Comparison of ENCODE assay signal across 26 cellular contexts in the genomic region with DNA sequence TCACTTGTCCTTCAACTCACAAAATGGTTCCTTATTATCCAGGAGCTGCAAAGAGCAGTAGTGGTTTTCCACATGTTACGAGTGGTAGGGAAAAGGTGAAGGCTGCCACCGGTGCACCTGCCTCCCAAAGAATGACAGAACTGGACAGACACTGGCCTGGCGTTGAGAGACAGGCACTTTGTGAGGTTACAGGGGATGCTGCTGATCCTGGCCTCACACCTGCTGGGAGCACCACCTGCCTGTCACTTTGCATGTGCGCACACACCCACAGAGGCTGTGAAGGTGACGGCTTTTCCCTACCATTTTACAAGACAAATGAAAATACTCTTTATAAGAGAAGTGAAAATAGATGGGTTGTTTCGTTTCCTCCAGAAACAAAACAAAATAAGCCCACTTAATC.
DNase-seq lines count a peak whose midpoint lies in the region; ATAC-seq and TF ChIP-seq lines count a peak whose summit lies in the region.
"Had no signal": no experiment of that assay in that cellular context is flagged by ENCODE, and none has a peak within 500 bp of the region (broad histone marks: within the 10 kb centered on the region; RNA-seq: fewer than 3 reads in every experiment).

No MANE protein-coding gene starts in this region.

- H2BK20ac ChIP-seq in H9 (ENCODE audit: low read depth, low read length, poor library complexity, severe bottlenecking) = no peak overlapping the region

- no peak overlapping the region for H4K8ac ChIP-seq in H9 (replicated peaks; ENCODE audit: insufficient read length, low read depth, low read length)
- peak overlapping the region; percentile 54 for H4K8ac ChIP-seq in neuronal stem cell (ENCODE audit: low read depth, low read length)

- H3K23ac ChIP-seq in H9 (ENCODE audit: insufficient read length, low read depth, low read length) (no peak overlapping the region), neuronal stem cell (ENCODE audit: low read depth, low read length, poor library complexity) (no peak overlapping the region)

- in situ Hi-C loops in G401 (cut with HindIII; ENCODE audit: low sequenced_read_pairs) = no loop called here

- H3K18ac ChIP-seq in H9 (ENCODE audit: insufficient read length, low read depth, low read length) = no peak overlapping the region
- peak overlapping the region; percentile 69 for H3K18ac ChIP-seq in neuronal stem cell (ENCODE audit: low read length)

- no peak overlapping the region for H2AK5ac ChIP-seq in H9 (ENCODE audit: insufficient read length, low read length)
- no peak overlapping the region for H2AK5ac ChIP-seq in neuronal stem cell (ENCODE audit: low read depth, low read length)

- no peaks in the 10 kb centered on the region for H3K79me2 ChIP-seq in H9 (ENCODE audit: insufficient read depth, low read length)
- H3K79me2 ChIP-seq: hepatocyte had no signal

- H3K9me3 Mint-ChIP-seq in H9 = no peaks in the 10 kb centered on the region
- H3K9me3 Mint-ChIP-seq in activated B cell treated with CpG ODN at 0.5 μM for 24 hours = no peaks in the 10 kb centered on the region
- H3K9me3 Mint-ChIP-seq: activated T-cell treated with anti-CD3 and anti-CD28 coated beads, Interleukin-2, amount 50 U/mL, for 24 hours; stimulated activated effector memory CD8-positive, alpha-beta T cell treated with anti-CD3 and anti-CD28 coated beads, Interleukin-12 subunit alpha, Interleukin-12 subunit beta, amount 100 ng/mL, for 72 hours had no signal

- POLR2A ChIA-PET in activated B cell treated with CpG ODN at 0.5 μM for 24 hours (lab: Charles Lee) = no interaction called here

- ATAC-seq in activated B cell treated with CpG ODN at 0.5 μM for 24 hours (ENCODE audit: low read depth) = peak; percentile 21
- ATAC-seq in stimulated activated naive CD8-positive, alpha-beta T cell treated with anti-CD3 and anti-CD28 coated beads, Interleukin-15, Interleukin-2, amounts not matched to agents 100 U/mL and 50 U/mL, for 24 hours = no peak
- ATAC-seq: left colon; stimulated activated effector memory CD8-positive, alpha-beta T cell treated with anti-CD3 and anti-CD28 coated beads, Interleukin-12 subunit alpha, Interleukin-12 subunit beta, amount 100 ng/mL, for 72 hours had no signal

- peaks cover 22% of the 10 kb centered on the region for H3K27me3 Mint-ChIP-seq in H9 (ENCODE audit: low read depth)
- peaks cover 8% of the 10 kb centered on the region for H3K27me3 Mint-ChIP-seq in activated B cell treated with CpG ODN at 0.5 μM for 24 hours

- no peaks in the 10 kb centered on the region for H3K79me1 ChIP-seq in H9 (ENCODE audit: insufficient read depth, low read depth, low read length, poor library complexity, severe bottlenecking)
- no peaks in the 10 kb centered on the region for H3K79me1 ChIP-seq in neuronal stem cell (ENCODE audit: low read depth, low read length)

- no peak for TF ChIP-seq CTCF in H9 (conservative IDR thresholded peaks at IDR 0.05)
- no peak for TF ChIP-seq CTCF in activated B cell treated with CpG ODN at 0.5 μM for 24 hours (IDR thresholded peaks at IDR 0.05)

- no peaks in the 10 kb centered on the region for H3K27me3 ChIP-seq in H9 (ENCODE audit: insufficient read depth, low read length)
- no peaks in the 10 kb centered on the region for H3K27me3 ChIP-seq in neuronal stem cell (ENCODE audit: control insufficient read depth in 3 of 3, insufficient read depth in 3 of 3, low read depth in 1 of 3, low read length in 3 of 3)
- H3K27me3 ChIP-seq: hepatocyte, sigmoid colon had no signal

- H2BK12ac ChIP-seq in H9 (ENCODE audit: insufficient read length, low read depth, low read length) (no peak overlapping the region), neuronal stem cell (ENCODE audit: low read length) (no peak overlapping the region)

- DNase-seq in NCI-H748 (lab: John Stamatoyannopoulos, UW; ENCODE audit: unreplicated experiment) = peak; percentile 22
- DNase-seq in NCI-H748 treated with DMSO at 0.1 percent for 48 hours (lab: John Stamatoyannopoulos, UW) = no peak
- DNase-seq in H9 = peak; percentile 8
- no peak for DNase-seq in activated B cell treated with CpG ODN at 0.5 μM for 24 hours
- no peak for DNase-seq in neuronal stem cell (ENCODE audit: low spot score)
- DNase-seq in G401 (ENCODE audit: low spot score) = no peak
- no peak for DNase-seq in stimulated activated naive CD8-positive, alpha-beta T cell treated with anti-CD3 and anti-CD28 coated beads, Interleukin-15, Interleukin-2, amounts not matched to agents 100 U/mL and 50 U/mL, for 24 hours
- DNase-seq in NCI-H1417 (lab: John Stamatoyannopoulos, UW) = no peak
- DNase-seq: 8988T; activated CD4-positive, alpha-beta T cell treated with anti-CD3 and anti-CD28 coated beads for 1 hour; activated gamma-delta T cell treated with Interleukin-2 at 50 U/mL for 16 hours; activated T-cell treated with anti-CD3 and anti-CD28 coated beads, Interleukin-2, amount 50 U/mL, for 24 hours; caudate nucleus; CD4-positive, CD25-positive, alpha-beta regulatory T cell; KBM-7; left colon; mesenchymal stem cell; NCI-H1417 treated with DMSO at 0.1 percent for 48 hours; NCI-H2081 treated with DMSO at 0.1 percent for 48 hours; sigmoid colon; stimulated activated CD4-positive, alpha-beta T cell treated with anti-CD3 and anti-CD28 coated beads, Interleukin-4, amount 100 ng/mL, for 24 hours had no signal

- peaks cover 7 to 20% of the 10 kb centered on the region in 2 experiments for H3K4me1 Mint-ChIP-seq in H9
- H3K4me1 Mint-ChIP-seq in activated B cell treated with CpG ODN at 0.5 μM for 24 hours = peaks cover 52% of the 10 kb centered on the region

- no peak overlapping the region for H4K5ac ChIP-seq in H9 (ENCODE audit: insufficient read length, low read depth, low read length)

- H3K9me3 ChIP-seq in H9 (ENCODE audit: control insufficient read depth, low read depth, low read length) (no peaks in the 10 kb centered on the region), neuronal stem cell (replicated peaks in 1 of 2; ENCODE audit: control insufficient read depth in 2 of 2, insufficient read depth in 1 of 2, low read depth in 1 of 2, low read length in 2 of 2) (no peaks in the 10 kb centered on the region)
- H3K9me3 ChIP-seq: HAP-1, neutrophil, prostate gland, sigmoid colon had no signal

- H3K56ac ChIP-seq in H9 (ENCODE audit: insufficient read length, low read depth, low read length) = no peak overlapping the region

- no peak overlapping the region for H3K14ac ChIP-seq in H9 (ENCODE audit: insufficient read depth, low read length)
- peak overlapping the region; percentile 58 for H3K14ac ChIP-seq in neuronal stem cell (ENCODE audit: low read length)

- no peak overlapping the region for H2BK5ac ChIP-seq in H9 (ENCODE audit: insufficient read length, low read length)
- no peak overlapping the region for H2BK5ac ChIP-seq in neuronal stem cell (ENCODE audit: low read length)

- no peak overlapping the region for H3K4ac ChIP-seq in H9 (ENCODE audit: low read depth, low read length)
- no peak overlapping the region for H3K4ac ChIP-seq in neuronal stem cell (ENCODE audit: low read length)

- H3K4me1 ChIP-seq in H9 (ENCODE audit: insufficient read depth, low read length) (no peaks in the 10 kb centered on the region), neuronal stem cell (ENCODE audit: control insufficient read depth in 2 of 2, insufficient read depth in 1 of 2, low read depth in 1 of 2, low read length in 2 of 2) (peaks cover 0 to 4% of the 10 kb centered on the region in 2 donors)
- H3K4me1 ChIP-seq: HAP-1, prostate gland had no signal

- H3T11ph ChIP-seq in H9 (ENCODE audit: low read length) = no peak overlapping the region

- H3K9ac ChIP-seq in H9 (ENCODE audit: extremely low read depth, insufficient read length, low read length) (no peak overlapping the region), neuronal stem cell (ENCODE audit: low read depth, low read length, poor library complexity) (no peak overlapping the region)

- H3K27ac ChIP-seq in H9 (ENCODE audit: insufficient read length, low read depth, low read length) (no peak overlapping the region), neuronal stem cell (replicated peaks; ENCODE audit: low read length) (no peak overlapping the region)
- H3K27ac ChIP-seq: hepatocyte, neutrophil, prostate gland, sigmoid colon had no signal

- CTCF ChIA-PET in activated B cell treated with CpG ODN at 0.5 μM for 24 hours (lab: Charles Lee) = no interaction called here

- no peaks in the 10 kb centered on the region for H4K20me1 ChIP-seq in H9 (ENCODE audit: control insufficient read depth, insufficient read depth, insufficient read length)

- no CpG with 5 or more reads among the region's 6 CpGs for WGBS in H9 (ENCODE audit: extremely low coverage, insufficient read length, low lambda C conversion rate)
- no CpG with 5 or more reads among the region's 6 CpGs for WGBS in neuronal stem cell (ENCODE audit: extremely low coverage in 2 of 2, insufficient read length in 2 of 2, insufficient replicate concordance in 1 of 2), 2 donors

- H2BK120ac ChIP-seq in H9 (ENCODE audit: low read depth, low read length, poor library complexity, severe bottlenecking) (no peak overlapping the region), neuronal stem cell (ENCODE audit: low read depth, low read length) (no peak overlapping the region)

- no peaks in the 10 kb centered on the region for H3K36me3 ChIP-seq in neuronal stem cell (replicated peaks in 1 of 2; ENCODE audit: control insufficient read depth in 2 of 2, insufficient read depth in 2 of 2, low read length in 2 of 2)
- H3K36me3 ChIP-seq: HAP-1, neutrophil, prostate gland, sigmoid colon had no signal

- intact Hi-C loops in activated B cell treated with CpG ODN at 0.5 μM for 24 hours (cut with micrococcal nuclease) = no loop called here

- no peak overlapping the region for H3K27ac Mint-ChIP-seq in H9
- peak overlapping the region; percentile 24 for H3K27ac Mint-ChIP-seq in activated B cell treated with CpG ODN at 0.5 μM for 24 hours
- H3K27ac Mint-ChIP-seq: activated T-cell treated with anti-CD3 and anti-CD28 coated beads, Interleukin-2, amount 50 U/mL, for 24 hours; CD4-positive, CD25-positive, alpha-beta regulatory T cell; stimulated activated effector memory CD8-positive, alpha-beta T cell treated with anti-CD3 and anti-CD28 coated beads, Interleukin-12 subunit alpha, Interleukin-12 subunit beta, amount 100 ng/mL, for 72 hours had no signal

- H3K36me3 Mint-ChIP-seq in H9 (ENCODE audit: insufficient read depth in 1 of 3, low read depth in 3 of 3) (no peaks in the 10 kb centered on the region; a peak in 1 of 7 replicates), activated B cell treated with CpG ODN at 0.5 μM for 24 hours (ENCODE audit: low read depth) (no peaks in the 10 kb centered on the region)
- H3K36me3 Mint-ChIP-seq: CD4-positive, CD25-positive, alpha-beta regulatory T cell; stimulated activated effector memory CD8-positive, alpha-beta T cell treated with anti-CD3 and anti-CD28 coated beads, Interleukin-12 subunit alpha, Interleukin-12 subunit beta, amount 100 ng/mL, for 72 hours had no signal

- H3K4me3 Mint-ChIP-seq in H9 = no peak overlapping the region
- no peak overlapping the region for H3K4me3 Mint-ChIP-seq in activated B cell treated with CpG ODN at 0.5 μM for 24 hours
- H3K4me3 Mint-ChIP-seq: activated T-cell treated with anti-CD3 and anti-CD28 coated beads, Interleukin-2, amount 50 U/mL, for 24 hours; CD4-positive, CD25-positive, alpha-beta regulatory T cell; stimulated activated effector memory CD8-positive, alpha-beta T cell treated with anti-CD3 and anti-CD28 coated beads, Interleukin-12 subunit alpha, Interleukin-12 subunit beta, amount 100 ng/mL, for 72 hours had no signal

- H2AFZ ChIP-seq in H9 (ENCODE audit: low read length) (no peak overlapping the region), neuronal stem cell (ENCODE audit: low read length) (no peak overlapping the region)
- H2AFZ ChIP-seq: hepatocyte had no signal

- H2BK15ac ChIP-seq in H9 (ENCODE audit: low read depth, low read length) (no peak overlapping the region), neuronal stem cell (ENCODE audit: low read length) (no peak overlapping the region)

- H4K91ac ChIP-seq in H9 (ENCODE audit: insufficient read length, low read depth, low read length) = no peak overlapping the region
- no peak overlapping the region for H4K91ac ChIP-seq in neuronal stem cell (ENCODE audit: low read depth, low read length, poor library complexity)

- H3K4me3 ChIP-seq in neuronal stem cell (ENCODE audit: low read length in 2 of 2) = no peak overlapping the region
- H3K4me3 ChIP-seq: HAP-1, hepatocyte, prostate gland, sigmoid colon had no signal

- H3K4me2 ChIP-seq in H9 (ENCODE audit: insufficient read depth, insufficient read length, low read length) (no peak overlapping the region), neuronal stem cell (ENCODE audit: insufficient read depth, low read length, poor library complexity, severe bottlenecking) (no peak overlapping the region)
- H3K4me2 ChIP-seq: hepatocyte had no signal

- H3K23me2 ChIP-seq in H9 (ENCODE audit: insufficient read length, low read depth, low read length, poor library complexity, severe bottlenecking) = no peaks in the 10 kb centered on the region

Comparison
In these comparisons a context has a peak if more than half of its experiments do, and no peak if none do; other contexts are left out.
1. DNase-seq: peak in NCI-H748 (single experiment) and H9 (single experiment); none in NCI-H748 treated with DMSO at 0.1 percent for 48 hours (single experiment), activated B cell treated with CpG ODN at 0.5 μM for 24 hours (single experiment), neuronal stem cell (single experiment), G401 (single experiment), stimulated activated naive CD8-positive, alpha-beta T cell treated with anti-CD3 and anti-CD28 coated beads, Interleukin-15, Interleukin-2, amounts not matched to agents 100 U/mL and 50 U/mL, for 24 hours (single experiment) and NCI-H1417 (0 of 3).